Comparison of ENCODE assay signal across 25 cellular contexts in genomic region chr22:26161746-26162145, GRCh38. TPM values are rescaled to one million over a fixed set of nuclear protein-coding genes. Genes with fewer than 3 reads are reported as not detected.
DNase-seq lines count a peak whose midpoint lies in the region; ATAC-seq and TF ChIP-seq lines count a peak whose summit lies in the region.
"Had no signal": no experiment of that assay in that cellular context is flagged by ENCODE, and none has a peak within 500 bp of the region (broad histone marks: within the 10 kb centered on the region; RNA-seq: fewer than 3 reads in every experiment).

No MANE protein-coding gene starts in this region.

- peak; percentile 50 for DNase-seq in DMS153 (lab: John Stamatoyannopoulos, UW)
- no peak for DNase-seq in DMS153 treated with DMSO at 0.1 percent for 48 hours (lab: John Stamatoyannopoulos, UW; ENCODE audit: unreplicated experiment)
- peak; percentile 52 to 82 for DNase-seq in NCI-H2081 (lab: John Stamatoyannopoulos, UW)
- peak; percentile 92 for DNase-seq in NCI-H2227 treated with DMSO at 0.1 percent for 48 hours (lab: John Stamatoyannopoulos, UW)
- DNase-seq in HPDE6-E6E7 (ENCODE audit: extremely low spot score), result no peak
- DNase-seq in cerebellar cortex (ENCODE audit: low spot score), result no peak
- DNase-seq: CD8-positive, alpha-beta T cell; DMS 273 treated with DMSO at 0.1 percent for 48 hours; DND-41; H9; HFFc6; IMR-90; KG1; MM.1S; NCI-H2029; NCI-H526 treated with DMSO at 0.1 percent for 48 hours; NK-92 treated with Interleukin-12 subunit alpha and Interleukin-12 subunit beta, amount 100 ng/mL, for 24 hours; PC-3; SK-N-SH; SW 1271 had no signal

- no peak overlapping the region for H3K4me2 ChIP-seq in neural cell (ENCODE audit: low read length)
- H3K4me2 ChIP-seq: GM23338, SK-N-SH had no signal

- H3K9me3 ChIP-seq in neural cell (ENCODE audit: low read length), result no peaks in the 10 kb centered on the region
- H3K9me3 ChIP-seq: SK-N-SH had no signal

- peak; percentile 96 for TF ChIP-seq EP300 in neural cell (conservative IDR thresholded peaks at IDR 0.05; ENCODE audit: poor library complexity, severe bottlenecking)

- H3K79me2 ChIP-seq in neural cell (replicated peaks; ENCODE audit: insufficient read depth, low read length), result no peaks in the 10 kb centered on the region

- TF ChIP-seq CTCF in neural cell (IDR thresholded peaks at IDR 0.05; ENCODE audit: poor library complexity, severe bottlenecking), result no peak

- no peaks in the 10 kb centered on the region for H3K27me3 ChIP-seq in neural cell (ENCODE audit: insufficient read depth, low read depth, low read length)

- H2AFZ ChIP-seq in neural cell (ENCODE audit: low read depth, low read length), result no peak overlapping the region
- H2AFZ ChIP-seq: GM23338 had no signal

- TF ChIP-seq RAD21 in neural cell (conservative IDR thresholded peaks at IDR 0.05), result no peak

- no peaks in the 10 kb centered on the region for H3K36me3 ChIP-seq in neural cell (ENCODE audit: insufficient read depth, low read length)

- H3F3A ChIP-seq in neural cell (ENCODE audit: insufficient read depth, low read length, poor library complexity, severe bottlenecking), result no peaks in the 10 kb centered on the region

- H3K27ac ChIP-seq in neural cell (ENCODE audit: low read length), result peak overlapping the region; percentile 38
- H3K27ac ChIP-seq: 22Rv1, C4-2B had no signal

- no peaks in the 10 kb centered on the region for H3K9me2 ChIP-seq in neural cell (ENCODE audit: insufficient read depth, low read length)
- H3K9me2 ChIP-seq: SK-N-SH had no signal

- H3K4me3 ChIP-seq in neural cell (ENCODE audit: low read length), result no peak overlapping the region
- H3K4me3 ChIP-seq: GM23338 had no signal

- H3K9ac ChIP-seq in neural cell (ENCODE audit: low read length), result no peak overlapping the region
- H3K9ac ChIP-seq: SK-N-SH had no signal

- no peak for TF ChIP-seq POLR2A in GM18505 (IDR thresholded peaks at IDR 0.05; ENCODE audit: borderline replicate concordance, extremely low read depth, insufficient read depth, insufficient read length)

- no peaks in the 10 kb centered on the region for H4K20me1 ChIP-seq in neural cell (ENCODE audit: insufficient read depth)

- no peak for ATAC-seq in GM18505 (IDR thresholded peaks at IDR 0.05; ENCODE audit: unreplicated experiment)
- ATAC-seq: CD8-positive, alpha-beta T cell; GM23338; PC-3 had no signal

TF ChIP-seq in neural cell, 6 proteins besides CTCF, POLR2A, EP300 and RAD21:
- peak; percentile 98 for TF ChIP-seq POLR2AphosphoS5 (IDR thresholded peaks at IDR 0.05)
- TF ChIP-seq MXI1 (conservative IDR thresholded peaks at IDR 0.05; ENCODE audit: poor library complexity, severe bottlenecking), result no peak
- TF ChIP-seq SMC3 (conservative IDR thresholded peaks at IDR 0.05; ENCODE audit: poor library complexity), result peak; percentile 26
- TF ChIP-seq, protein P1, sequence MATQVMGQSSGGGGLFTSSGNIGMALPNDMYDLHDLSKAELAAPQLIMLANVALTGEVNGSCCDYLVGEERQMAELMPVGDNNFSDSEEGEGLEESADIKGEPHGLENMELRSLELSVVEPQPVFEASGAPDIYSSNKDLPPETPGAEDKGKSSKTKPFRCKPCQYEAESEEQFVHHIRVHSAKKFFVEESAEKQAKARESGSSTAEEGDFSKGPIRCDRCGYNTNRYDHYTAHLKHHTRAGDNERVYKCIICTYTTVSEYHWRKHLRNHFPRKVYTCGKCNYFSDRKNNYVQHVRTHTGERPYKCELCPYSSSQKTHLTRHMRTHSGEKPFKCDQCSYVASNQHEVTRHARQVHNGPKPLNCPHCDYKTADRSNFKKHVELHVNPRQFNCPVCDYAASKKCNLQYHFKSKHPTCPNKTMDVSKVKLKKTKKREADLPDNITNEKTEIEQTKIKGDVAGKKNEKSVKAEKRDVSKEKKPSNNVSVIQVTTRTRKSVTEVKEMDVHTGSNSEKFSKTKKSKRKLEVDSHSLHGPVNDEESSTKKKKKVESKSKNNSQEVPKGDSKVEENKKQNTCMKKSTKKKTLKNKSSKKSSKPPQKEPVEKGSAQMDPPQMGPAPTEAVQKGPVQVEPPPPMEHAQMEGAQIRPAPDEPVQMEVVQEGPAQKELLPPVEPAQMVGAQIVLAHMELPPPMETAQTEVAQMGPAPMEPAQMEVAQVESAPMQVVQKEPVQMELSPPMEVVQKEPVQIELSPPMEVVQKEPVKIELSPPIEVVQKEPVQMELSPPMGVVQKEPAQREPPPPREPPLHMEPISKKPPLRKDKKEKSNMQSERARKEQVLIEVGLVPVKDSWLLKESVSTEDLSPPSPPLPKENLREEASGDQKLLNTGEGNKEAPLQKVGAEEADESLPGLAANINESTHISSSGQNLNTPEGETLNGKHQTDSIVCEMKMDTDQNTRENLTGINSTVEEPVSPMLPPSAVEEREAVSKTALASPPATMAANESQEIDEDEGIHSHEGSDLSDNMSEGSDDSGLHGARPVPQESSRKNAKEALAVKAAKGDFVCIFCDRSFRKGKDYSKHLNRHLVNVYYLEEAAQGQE (IDR thresholded peaks at IDR 0.05; ENCODE audit: borderline replicate concordance), result peak; percentile 86
- no peak for TF ChIP-seq TAF1 (IDR thresholded peaks at IDR 0.05; ENCODE audit: low read depth)
- TF ChIP-seq EZH2 (IDR thresholded peaks at IDR 0.05; ENCODE audit: borderline replicate concordance, insufficient read depth, low read length, poor library complexity, severe bottlenecking), result no peak

RNA-seq across cellular contexts. Expression of gene SEZ6L, which starts 7.5 kb away (rescaled TPM):
- 31.9 and 36.5 TPM in 2 replicates for polyA plus RNA-seq in neural cell
- 57.7 and 69.7 TPM in 2 replicates for polyA minus RNA-seq in neural cell
- polyA plus RNA-seq: IMR-90 had no signal

Comparison
In these comparisons a context has a peak if more than half of its experiments do, and no peak if none do; other contexts are left out.
1. DNase-seq: peak in DMS153 (single experiment), NCI-H2081 (2 of 2) and NCI-H2227 treated with DMSO at 0.1 percent for 48 hours (single experiment); none in DMS153 treated with DMSO at 0.1 percent for 48 hours (single experiment), HPDE6-E6E7 (single experiment) and cerebellar cortex (single experiment).